ENCODE assay signal across 22 cellular contexts in the genomic region with DNA sequence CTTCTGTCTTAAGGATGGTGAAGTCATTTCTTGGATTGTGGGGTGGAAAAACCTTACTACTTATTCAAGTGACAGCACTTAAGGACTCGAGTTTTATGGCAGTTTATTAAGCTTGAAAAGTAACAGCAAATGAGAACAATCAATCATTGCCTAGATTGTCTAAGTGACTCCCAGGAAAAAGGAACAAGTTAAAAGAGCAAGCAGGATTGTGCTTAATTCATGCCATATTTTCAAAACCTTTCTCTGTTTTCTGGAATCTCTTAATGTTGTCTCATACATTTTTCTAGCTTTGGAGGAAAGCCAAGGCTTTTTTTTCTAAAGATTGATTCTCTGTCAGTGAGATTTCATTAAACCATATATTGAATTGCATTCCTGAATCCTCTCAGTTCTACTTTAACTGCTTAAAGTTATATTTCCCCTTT.
"Had no signal": no experiment of that assay in that cellular context is flagged by ENCODE, and none has a peak within 500 bp of the region (broad histone marks: within the 10 kb centered on the region; RNA-seq: fewer than 3 reads in every experiment).

No MANE protein-coding gene starts in this region.

- H3K36me3 ChIP-seq: gastroesophageal sphincter, heart left ventricle, thoracic aorta, upper lobe of right lung had no signal

- ATAC-seq: activated T-cell treated with anti-CD3 and anti-CD28 coated beads, Interleukin-2, amount 50 U/mL, for 4 hours; gastroesophageal sphincter; heart left ventricle; left cardiac atrium; mucosa of descending colon; sciatic nerve; upper lobe of right lung; WTC11 had no signal

- H3K9me3 Mint-ChIP-seq: activated naive CD8-positive, alpha-beta T cell treated with anti-CD3 and anti-CD28 coated beads for 36 hours; activated T-cell treated with anti-CD3 and anti-CD28 coated beads, Interleukin-2, amount 50 U/mL, for 4 hours; activated T-helper 2 cell treated with anti-CD3 and anti-CD28 coated beads, Interferon-gamma antibody, Interleukin-2, Interleukin-4, amounts not matched to agents 10 μg/mL and 5 μg/mL and 100 μg/mL, durations not matched to agents 14 hours and 24 hours and 36 hours; memory B cell; neural crest cell had no signal

- DNase-seq: activated CD8-positive, alpha-beta memory T cell treated with anti-CD3 and anti-CD28 coated beads, Interleukin-2, amount 50 U/mL, for 48 hours; activated naive CD4-positive, alpha-beta T cell treated with Interleukin-2 at 50 U/mL for 16 hours; activated naive CD8-positive, alpha-beta T cell treated with anti-CD3 and anti-CD28 coated beads for 36 hours; activated T-cell treated with anti-CD3 and anti-CD28 coated beads, Interleukin-2, amount 50 U/mL, for 4 hours; amniotic stem cell; cerebellar nuclear complex; heart left ventricle; islet precursor cell; left cardiac atrium; mucosa of descending colon; stimulated activated CD4-positive, alpha-beta T cell treated with anti-CD3 and anti-CD28 coated beads, Interleukin-2, amount 100 ng/mL, for 48 hours; stimulated activated naive CD4-positive, alpha-beta T cell treated with Interleukin-2 at 50 U/mL for 16 hours; T1000; upper lobe of right lung had no signal

- H3K27ac Mint-ChIP-seq: activated naive CD8-positive, alpha-beta T cell treated with anti-CD3 and anti-CD28 coated beads for 36 hours; activated T-helper 2 cell treated with anti-CD3 and anti-CD28 coated beads, Interferon-gamma antibody, Interleukin-2, Interleukin-4, amounts not matched to agents 10 μg/mL and 5 μg/mL and 100 μg/mL, durations not matched to agents 14 hours and 24 hours and 36 hours; memory B cell; WTC11 had no signal

- H3K9me3 ChIP-seq: gastroesophageal sphincter, heart left ventricle, mucosa of descending colon, thoracic aorta, upper lobe of right lung had no signal

- H3K4me3 ChIP-seq: gastroesophageal sphincter, heart left ventricle, mucosa of descending colon, thoracic aorta, upper lobe of right lung had no signal

- H3K4me1 Mint-ChIP-seq: activated naive CD8-positive, alpha-beta T cell treated with anti-CD3 and anti-CD28 coated beads for 36 hours; memory B cell; neural crest cell had no signal

- H3K27me3 ChIP-seq: gastroesophageal sphincter, heart left ventricle, upper lobe of right lung had no signal

- H3K4me3 Mint-ChIP-seq: activated naive CD8-positive, alpha-beta T cell treated with anti-CD3 and anti-CD28 coated beads for 36 hours; activated T-cell treated with anti-CD3 and anti-CD28 coated beads, Interleukin-2, amount 50 U/mL, for 4 hours; memory B cell; neural crest cell; WTC11 had no signal

- H3K4me1 ChIP-seq: heart left ventricle, upper lobe of right lung had no signal

- H3K36me3 Mint-ChIP-seq: activated naive CD8-positive, alpha-beta T cell treated with anti-CD3 and anti-CD28 coated beads for 36 hours; memory B cell; WTC11 had no signal

- H3K27ac ChIP-seq: epithelial cell of prostate, gastroesophageal sphincter, heart left ventricle, thoracic aorta, upper lobe of right lung had no signal
